18 cellular contexts compared by ENCODE assay signal in the genomic region with DNA sequence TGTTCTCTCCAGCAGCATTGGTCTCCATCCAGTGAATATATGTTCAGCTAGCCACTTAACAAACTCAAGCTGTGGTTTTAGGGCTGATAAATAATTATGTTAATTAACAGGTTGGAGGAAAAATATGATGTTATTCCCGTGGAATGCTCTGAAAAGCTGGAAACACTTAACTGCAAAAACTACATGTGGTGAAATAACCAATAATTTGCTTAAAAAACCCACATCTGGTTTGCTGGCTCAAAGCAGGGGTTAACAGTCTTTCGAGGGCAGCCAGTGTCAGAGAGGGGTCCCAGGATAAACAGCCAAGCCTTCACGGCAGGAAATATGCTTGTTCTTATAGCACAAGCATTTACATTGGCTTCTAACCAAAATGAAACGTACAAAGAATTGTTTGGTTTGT.
A peak's percentile ranks its signal among the peaks of the same experiment; 100 is the strongest.
DNase-seq lines count a peak whose midpoint lies in the region.
"Had no signal": no experiment of that assay in that cellular context is flagged by ENCODE, and none has a peak within 500 bp of the region (broad histone marks: within the 10 kb centered on the region; RNA-seq: fewer than 3 reads in every experiment).

No MANE protein-coding gene starts in this region.

- peaks cover 43% of the 10 kb centered on the region for H3K4me1 ChIP-seq in adipocyte (ENCODE audit: control insufficient read depth, insufficient read depth, low read length)
- peaks cover 41% of the 10 kb centered on the region for H3K4me1 ChIP-seq in skeletal muscle satellite cell (ENCODE audit: control insufficient read depth, insufficient read depth, low read length)
- H3K4me1 ChIP-seq: Caco-2 had no signal

- H3K4me2 ChIP-seq in skeletal muscle satellite cell (ENCODE audit: low read length), result peak overlapping the region; percentile 34
- H3K4me2 ChIP-seq: GM23338 had no signal

- H3K27me3 ChIP-seq in adipocyte (replicated peaks; ENCODE audit: control insufficient read depth, insufficient read depth, low read length) (no peaks in the 10 kb centered on the region), skeletal muscle satellite cell (ENCODE audit: control insufficient read depth, insufficient read depth, low read length) (no peaks in the 10 kb centered on the region)

- DNase-seq in GM03348 (ENCODE audit: low spot score), result peak; percentile 59
- peak; percentile 84 for DNase-seq in adipocyte (ENCODE audit: low read depth)
- DNase-seq in fibroblast of peridontal ligament (ENCODE audit: extremely low read depth), result peak; percentile 94
- no peak for DNase-seq in NCI-H1417 treated with DMSO at 0.1 percent for 48 hours (lab: John Stamatoyannopoulos, UW)
- DNase-seq in SIG-M5 treated with dmso at 0.1 percent for 504 hours (lab: John Stamatoyannopoulos, UW; ENCODE audit: unreplicated experiment), result no peak
- no peak for DNase-seq in T-helper 9 cell
- DNase-seq in SHP77 (lab: John Stamatoyannopoulos, UW), result no peak
- DNase-seq: activated CD4-positive, alpha-beta T cell treated with anti-CD3 and anti-CD28 coated beads, Interleukin-2, amount 50 U/mL, for 48 hours; activated gamma-delta T cell; Caco-2; cortex of kidney; glutamatergic neuron; mucosa of descending colon; NCI-H69; SHP77 treated with DMSO at 0.1 percent for 48 hours had no signal

- no peaks in the 10 kb centered on the region for H3K36me3 ChIP-seq in adipocyte (ENCODE audit: control insufficient read depth, insufficient read depth, low read length, severe bottlenecking)
- no peaks in the 10 kb centered on the region for H3K36me3 ChIP-seq in skeletal muscle satellite cell (ENCODE audit: insufficient read depth, low read length)
- H3K36me3 ChIP-seq: suprapubic skin had no signal

- H3K9ac ChIP-seq in adipocyte (ENCODE audit: low read length) (peak overlapping the region; percentile 44), skeletal muscle satellite cell (ENCODE audit: low read depth, low read length) (peak overlapping the region; percentile 6)

- H3K4me3 ChIP-seq in adipocyte (ENCODE audit: low read length) (peak overlapping the region; percentile 20), skeletal muscle satellite cell (ENCODE audit: low read length) (no peak overlapping the region)
- H3K4me3 ChIP-seq: GM23338, mucosa of descending colon, suprapubic skin had no signal

- no peaks in the 10 kb centered on the region for H3K9me3 ChIP-seq in adipocyte (ENCODE audit: control insufficient read depth, low read length)
- H3K9me3 ChIP-seq in skeletal muscle satellite cell (replicated peaks; ENCODE audit: low read length), result no peaks in the 10 kb centered on the region
- H3K9me3 ChIP-seq: Caco-2, mucosa of descending colon, suprapubic skin had no signal

Comparison
In these comparisons a context has a peak if more than half of its experiments do, and no peak if none do; other contexts are left out.
1. DNase-seq: peak in GM03348 (single experiment), adipocyte (single experiment) and fibroblast of peridontal ligament (single experiment); none in NCI-H1417 treated with DMSO at 0.1 percent for 48 hours (single experiment), SIG-M5 treated with dmso at 0.1 percent for 504 hours (single experiment), T-helper 9 cell (single experiment) and SHP77 (0 of 2).